In the genomic region with DNA sequence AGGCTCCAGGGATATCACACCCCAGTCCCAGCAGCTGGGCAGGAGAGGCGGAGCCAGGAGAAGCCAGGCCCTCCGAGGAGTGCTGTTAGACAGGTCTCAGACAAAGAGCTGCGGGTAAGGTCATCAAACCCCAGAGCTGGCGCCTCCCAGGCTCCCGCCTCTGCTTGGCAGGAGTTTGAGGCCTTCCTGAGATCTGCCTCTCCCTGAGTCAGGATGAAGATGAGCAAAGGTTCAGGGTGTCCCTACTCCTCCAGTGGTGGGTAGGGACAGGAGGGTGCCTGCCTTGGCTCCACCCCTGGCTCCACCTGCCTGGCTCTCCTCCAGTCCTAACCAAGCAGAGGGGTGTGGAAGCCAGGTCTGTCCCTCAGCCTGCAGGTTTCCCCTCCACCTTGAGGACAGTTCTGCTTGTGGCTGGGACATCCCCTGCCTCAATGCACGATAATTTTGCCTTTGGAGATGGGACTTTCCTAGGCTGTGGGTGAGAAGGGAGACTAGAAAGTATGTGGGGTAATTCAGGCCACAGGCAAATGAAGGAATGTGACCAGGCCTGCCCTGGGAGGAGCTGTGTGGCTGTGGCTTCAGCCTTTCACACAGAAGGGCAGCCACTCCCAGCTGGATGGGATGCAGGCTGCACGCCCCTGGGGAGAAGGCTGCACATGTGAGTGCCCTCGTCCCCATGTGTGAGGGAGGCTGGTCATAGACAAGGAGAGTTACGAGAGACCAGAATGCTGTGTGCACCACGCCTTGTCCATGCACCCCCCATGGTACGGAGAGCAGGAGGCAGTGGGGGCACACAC, we compare ENCODE assay signal across 7 cellular contexts. TPM values are rescaled to one million over a fixed set of nuclear protein-coding genes. Genes with fewer than 3 reads are reported as not detected.
DNase-seq lines count a peak whose midpoint lies in the region; ATAC-seq and TF ChIP-seq lines count a peak whose summit lies in the region.

No MANE protein-coding gene starts in this region.

- no peaks in the 10 kb centered on the region for H3K9me3 Mint-ChIP-seq in memory B cell

- H3K27ac Mint-ChIP-seq in memory B cell, result no peak overlapping the region

- DNase-seq in H7, result peak; percentile 83
- DNase-seq in Peyer's patch, result peak in 2 of 3 donors; percentile 93 to 95
- DNase-seq in memory B cell (ENCODE audit: low spot score in 2 of 2), result no peak
- DNase-seq in globus pallidus (ENCODE audit: low spot score), result no peak
- DNase-seq in stimulated activated naive CD4-positive, alpha-beta T cell treated with Interleukin-2 at 50 U/mL for 16 hours (lab: John Stamatoyannopoulos, UW), result no peak
- no peak for DNase-seq in NCI-H2227 treated with DMSO at 0.1 percent for 48 hours (lab: John Stamatoyannopoulos, UW)

- peaks cover 21% of the 10 kb centered on the region for H3K27me3 Mint-ChIP-seq in memory B cell

- no peaks in the 10 kb centered on the region for H3K36me3 Mint-ChIP-seq in memory B cell

- TF ChIP-seq CTCF in Peyer's patch (IDR thresholded peaks at IDR 0.05), result peak in 1 of 6 experiments; percentile 8

- H3K4me3 ChIP-seq in H7 (ENCODE audit: insufficient read depth, low read depth, low read length) (no peak overlapping the region), Peyer's patch (peak overlapping the region in 2 of 4 donors; percentile 73 to 90)

- H3K27me3 ChIP-seq in H7 (ENCODE audit: control insufficient read depth, insufficient read depth, low read length) (peaks cover 7% of the 10 kb centered on the region), Peyer's patch (peaks cover 0 to 6% of the 10 kb centered on the region in 2 donors)

- no peak overlapping the region for H3K4me3 Mint-ChIP-seq in memory B cell

- peaks cover 3% of the 10 kb centered on the region for H3K4me1 Mint-ChIP-seq in memory B cell

- ATAC-seq in GM18511 (IDR thresholded peaks at IDR 0.05; ENCODE audit: unreplicated experiment) (peak; percentile 73), memory B cell (ENCODE audit: low read depth) (peak; percentile 43)

- peaks cover 4% of the 10 kb centered on the region for H3K36me3 ChIP-seq in H7 (replicated peaks; ENCODE audit: control insufficient read depth, insufficient read depth, low read length)
- H3K36me3 ChIP-seq in Peyer's patch, result peaks cover 0 to 48% (median 0%) of the 10 kb centered on the region in 3 donors

- peak overlapping the region in 3 of 4 donors; percentile 92 to 99 (median 93) for H3K27ac ChIP-seq in Peyer's patch

- H3K4me1 ChIP-seq in Peyer's patch, result peaks cover 0 to 33% (median 6%) of the 10 kb centered on the region in 4 donors

- H3K9me3 ChIP-seq in Peyer's patch, result no peaks in the 10 kb centered on the region

- TF ChIP-seq POLR2A in Peyer's patch (IDR thresholded peaks at IDR 0.05), result peak; percentile 80 to 98

RNA-seq across cellular contexts. Expression of gene PLEKHG6, which starts 2.2 kb away (rescaled TPM):
- 36.5 and 43.6 TPM in 2 replicates for total RNA-seq in H7 (2014; rRNA removed; shearing (Covaris generic))
- 100 to 1,000 TPM; 145 to 543 (median 176) TPM for total RNA-seq in Peyer's patch

RNA-seq across cellular contexts. Expression of gene TNFRSF1A, which starts 29.1 kb away (rescaled TPM):
- 83.5 and 84.6 TPM in 2 replicates for total RNA-seq in H7 (2014; rRNA removed; shearing (Covaris generic))
- total RNA-seq in Peyer's patch, result 100 to 1,000 TPM in 3 of 4 donors, 10 to 100 TPM in 1; 90.8 to 547 (median 393) TPM

Comparison
In these comparisons a context has a peak if more than half of its experiments do, and no peak if none do; other contexts are left out.
1. DNase-seq: peak in H7 (single experiment) and Peyer's patch (2 of 3); none in memory B cell (0 of 2), globus pallidus (single experiment), stimulated activated naive CD4-positive, alpha-beta T cell treated with Interleukin-2 at 50 U/mL for 16 hours (single experiment) and NCI-H2227 treated with DMSO at 0.1 percent for 48 hours (single experiment).